Comparison of ENCODE assay signal across 15 cellular contexts in genomic region chr17:75396781-75397180, GRCh38. TPM values are rescaled to one million over a fixed set of nuclear protein-coding genes. Genes with fewer than 3 reads are reported as not detected.
DNase-seq lines count a peak whose midpoint lies in the region; ATAC-seq and TF ChIP-seq lines count a peak whose summit lies in the region.
"Had no signal": no experiment of that assay in that cellular context is flagged by ENCODE, and none has a peak within 500 bp of the region (broad histone marks: within the 10 kb centered on the region; RNA-seq: fewer than 3 reads in every experiment).

No MANE protein-coding gene starts in this region.

- H3K4me2 ChIP-seq in DOHH2 (ENCODE audit: low read length) (peak overlapping the region; percentile 99), Karpas-422 (ENCODE audit: low read depth, low read length, poor library complexity, severe bottlenecking) (peak overlapping the region; percentile 74)

- no peaks in the 10 kb centered on the region for H3K9me3 Mint-ChIP-seq in activated naive CD4-positive, alpha-beta T cell treated with anti-CD3 and anti-CD28 coated beads, Interleukin-2, amount 50 U/mL, for 72 hours
- H3K9me3 Mint-ChIP-seq: T-helper 1 cell treated with Interleukin-12 subunit alpha and Interleukin-12 subunit beta and Interleukin-4 antibody, amounts not matched to agents 30 μg/mL and 1 μg/mL, for 36 hours had no signal

- H2AFZ ChIP-seq in Karpas-422 (ENCODE audit: low read length), result no peak overlapping the region

- H3K36me3 Mint-ChIP-seq in activated naive CD4-positive, alpha-beta T cell treated with anti-CD3 and anti-CD28 coated beads, Interleukin-2, amount 50 U/mL, for 72 hours, result peaks cover 6 to 30% of the 10 kb centered on the region in 2 donors

- peaks cover 27% of the 10 kb centered on the region for H3F3A ChIP-seq in DOHH2 (ENCODE audit: control insufficient read depth, insufficient read depth)

- TF ChIP-seq CTCF in DOHH2 (IDR thresholded peaks at IDR 0.05; ENCODE audit: low read depth, low read length, poor library complexity, severe bottlenecking) (no peak), neutrophil (IDR thresholded peaks at IDR 0.05) (no peak)

- H3K9ac ChIP-seq in Karpas-422 (ENCODE audit: low read length), result peak overlapping the region; percentile 78

- no peaks in the 10 kb centered on the region for H3K9me3 ChIP-seq in DOHH2 (ENCODE audit: control insufficient read depth, insufficient read depth, low read length)
- H3K9me3 ChIP-seq in Karpas-422 (ENCODE audit: low read length), result no peaks in the 10 kb centered on the region
- H3K9me3 ChIP-seq in neutrophil, result no peaks in the 10 kb centered on the region
- H3K9me3 ChIP-seq: heart right ventricle, right lobe of liver, stomach had no signal

- H4K20me1 ChIP-seq in DOHH2 (ENCODE audit: control insufficient read depth, insufficient read depth, low read depth, low read length) (peaks cover 51% of the 10 kb centered on the region), Karpas-422 (ENCODE audit: insufficient read depth, low read depth, low read length) (peaks cover 63% of the 10 kb centered on the region)

- peak; percentile 59 for DNase-seq in Karpas-422
- no peak for DNase-seq in activated naive CD4-positive, alpha-beta T cell treated with anti-CD3 and anti-CD28 coated beads, Interleukin-2, amount 50 U/mL, for 72 hours (ENCODE audit: low spot score in 2 of 2)
- DNase-seq in stimulated activated naive CD4-positive, alpha-beta T cell (lab: John Stamatoyannopoulos, UW), result no peak
- no peak for DNase-seq in NCI-H2081 (lab: John Stamatoyannopoulos, UW)
- DNase-seq: heart right ventricle; NCI-H1417; NCI-H524; right lobe of liver; stimulated activated CD4-positive, alpha-beta T cell treated with anti-CD3 and anti-CD28 coated beads, Interleukin-4, amount 100 ng/mL, for 4 hours; stomach had no signal

- ATAC-seq in activated naive CD4-positive, alpha-beta T cell treated with anti-CD3 and anti-CD28 coated beads, Interleukin-2, amount 50 U/mL, for 72 hours, result peak in 1 of 2 donors; percentile 72
- no peak for ATAC-seq in GM18861 (IDR thresholded peaks at IDR 0.05; ENCODE audit: unreplicated experiment)
- ATAC-seq: esophagus mucosa, heart right ventricle, right lobe of liver had no signal

- H3K27me3 ChIP-seq in DOHH2 (ENCODE audit: control insufficient read depth, low read length) (no peaks in the 10 kb centered on the region), Karpas-422 (ENCODE audit: low read length) (no peaks in the 10 kb centered on the region), neutrophil (no peaks in the 10 kb centered on the region)
- H3K27me3 ChIP-seq: heart right ventricle, right lobe of liver, stomach had no signal

- H3K79me2 ChIP-seq in DOHH2 (ENCODE audit: control insufficient read depth, low read length) (peaks cover 100% of the 10 kb centered on the region), Karpas-422 (ENCODE audit: low read length) (peaks cover 99% of the 10 kb centered on the region)

- peaks cover 78% of the 10 kb centered on the region for H3K4me1 ChIP-seq in DOHH2 (ENCODE audit: control insufficient read depth, low read length)
- peaks cover 62% of the 10 kb centered on the region for H3K4me1 ChIP-seq in Karpas-422 (ENCODE audit: low read length)
- peaks cover 79 to 84% of the 10 kb centered on the region in 2 experiments for H3K4me1 ChIP-seq in neutrophil (ENCODE audit: control insufficient read depth in 1 of 2, insufficient read depth in 1 of 2, low read depth in 1 of 2, low read length in 1 of 2)

- H3K27ac Mint-ChIP-seq in activated naive CD4-positive, alpha-beta T cell treated with anti-CD3 and anti-CD28 coated beads, Interleukin-2, amount 50 U/mL, for 72 hours, result peak overlapping the region; percentile 25 to 41
- H3K27ac Mint-ChIP-seq: T-helper 1 cell treated with Interleukin-12 subunit alpha and Interleukin-12 subunit beta and Interleukin-4 antibody, amounts not matched to agents 30 μg/mL and 1 μg/mL, for 36 hours had no signal

- peaks cover 49% of the 10 kb centered on the region for H3K36me3 ChIP-seq in DOHH2 (ENCODE audit: control insufficient read depth, low read length)
- peaks cover 21% of the 10 kb centered on the region for H3K36me3 ChIP-seq in Karpas-422 (ENCODE audit: insufficient read depth, low read length)
- peaks cover 16% of the 10 kb centered on the region for H3K36me3 ChIP-seq in neutrophil

- H3K9me2 ChIP-seq in DOHH2 (replicated peaks; ENCODE audit: control insufficient read depth, low read length) (no peaks in the 10 kb centered on the region), Karpas-422 (replicated peaks; ENCODE audit: insufficient read depth, low read length) (no peaks in the 10 kb centered on the region)

- H3K27ac ChIP-seq in DOHH2 (ENCODE audit: low read depth, low read length), result peak overlapping the region; percentile 55
- peak overlapping the region; percentile 85 for H3K27ac ChIP-seq in Karpas-422 (ENCODE audit: low read length)
- peak overlapping the region; percentile 51 for H3K27ac ChIP-seq in neutrophil
- H3K27ac ChIP-seq: right lobe of liver, stomach had no signal

- peak overlapping the region; percentile 84 for H3K4me3 ChIP-seq in DOHH2 (ENCODE audit: low read length)
- peak overlapping the region; percentile 86 for H3K4me3 ChIP-seq in Karpas-422 (ENCODE audit: low read length)
- H3K4me3 ChIP-seq in neutrophil (ENCODE audit: low read depth in 1 of 2, low read length in 1 of 2), result no peak overlapping the region
- H3K4me3 ChIP-seq: heart right ventricle, right lobe of liver, stomach had no signal

RNA-seq across cellular contexts. Expression of gene GRB2, which starts 8.7 kb away (rescaled TPM):
- 106 and 193 TPM in 2 replicates for total RNA-seq in Karpas-422 (2014; rRNA removed; shearing (Covaris generic); ENCODE audit: low replicate concordance)
- total RNA-seq in activated naive CD4-positive, alpha-beta T cell treated with anti-CD3 and anti-CD28 coated beads, Interleukin-2, amount 50 U/mL, for 72 hours, result 100 to 1,000 TPM; 163 to 180 TPM

RNA-seq across cellular contexts. Expression of gene TMEM94, which starts 59.7 kb away (rescaled TPM):
- total RNA-seq in Karpas-422 (2014; rRNA removed; shearing (Covaris generic); ENCODE audit: low replicate concordance), result 20.5 and 20.7 TPM in 2 replicates
- 10 to 100 TPM; 64.5 to 65.2 TPM for total RNA-seq in activated naive CD4-positive, alpha-beta T cell treated with anti-CD3 and anti-CD28 coated beads, Interleukin-2, amount 50 U/mL, for 72 hours

Comparison
In these comparisons a context has a peak if more than half of its experiments do, and no peak if none do; other contexts are left out.
1. H3K4me3 ChIP-seq: peak in DOHH2 (single experiment) and Karpas-422 (single experiment); none in neutrophil (0 of 2).
2. Peak in every context shown above with its lines, with median percentiles within 50 percentile points of each other: H3K27ac ChIP-seq.